ENCODE assay signal across 25 cellular contexts in the genomic region with DNA sequence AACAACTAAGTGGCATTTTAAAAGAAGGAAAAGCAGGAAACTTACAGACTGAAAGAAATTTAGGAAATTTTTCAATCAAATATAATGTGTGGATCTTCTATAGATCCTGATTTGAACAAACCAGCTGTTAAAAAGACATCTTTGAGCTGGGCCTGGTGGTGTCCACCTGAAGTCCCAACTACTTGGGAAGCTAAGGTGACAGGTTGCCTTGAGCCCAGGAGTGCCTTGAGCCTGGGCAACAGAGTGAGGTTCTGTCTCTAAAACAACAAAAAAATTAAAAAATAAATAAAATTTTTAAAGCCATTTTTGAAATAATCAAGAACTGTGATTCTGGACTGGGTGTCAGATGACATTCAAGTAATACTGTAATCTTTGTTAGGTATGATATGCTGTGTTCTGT.
"Had no signal": no experiment of that assay in that cellular context is flagged by ENCODE, and none has a peak within 500 bp of the region (broad histone marks: within the 10 kb centered on the region; RNA-seq: fewer than 3 reads in every experiment).

No MANE protein-coding gene starts in this region.

- ATAC-seq: left colon; left lung; mucosa of descending colon; naive thymus-derived CD4-positive, alpha-beta T cell; natural killer cell treated with Interleukin-12 subunit alpha and Interleukin-12 subunit beta and Interleukin-15 and Interleukin-18, amount 100 ng/mL, for 72 hours; psoas muscle; right lobe of liver; stimulated activated memory B cell treated with anti-CD40 and anti-IgM and Interleukin-4, amounts not matched to agents 10 μg/mL and 1 μg/mL and 100 μg/mL, for 72 hours; stimulated activated naive CD8-positive, alpha-beta T cell treated with anti-CD3 and anti-CD28 coated beads, Interleukin-15, amount 100 ng/mL, for 72 hours had no signal

- DNase-seq: hippocampal formation; kidney; left colon; left lung; midbrain; mucosa of descending colon; naive thymus-derived CD4-positive, alpha-beta T cell; occipital lobe; psoas muscle; right lobe of liver; stimulated activated CD4-positive, alpha-beta T cell treated with anti-CD3 and anti-CD28 coated beads, Interleukin-1b, Interleukin-23, amount 100 ng/mL, for 48 hours; stimulated activated CD4-positive, alpha-beta T cell treated with anti-CD3 and anti-CD28 coated beads, Interleukin-2, amount 100 ng/mL, for 48 hours; stimulated activated CD4-positive, alpha-beta T cell treated with anti-CD3 and anti-CD28 coated beads, Interleukin-4, amount 100 ng/mL, for 4 hours; stimulated activated CD8-positive, alpha-beta memory T cell treated with anti-CD3 and anti-CD28 coated beads, Interleukin-4, amount 100 ng/mL, for 48 hours; stimulated activated naive CD4-positive, alpha-beta T cell treated with Interleukin-2 at 50 U/mL for 16 hours; stimulated activated naive CD8-positive, alpha-beta T cell treated with anti-CD3 and anti-CD28 coated beads, Interleukin-15, amount 100 ng/mL, for 72 hours; substantia nigra; uterus had no signal

- H3K36me3 Mint-ChIP-seq: natural killer cell treated with Interleukin-12 subunit alpha and Interleukin-12 subunit beta and Interleukin-15 and Interleukin-18, amount 100 ng/mL, for 72 hours had no signal

- H3K4me3 Mint-ChIP-seq: memory B cell; naive thymus-derived CD4-positive, alpha-beta T cell; natural killer cell treated with Interleukin-12 subunit alpha and Interleukin-12 subunit beta and Interleukin-15 and Interleukin-18, amount 100 ng/mL, for 72 hours; neural crest cell; stimulated activated memory B cell treated with anti-CD40 and anti-IgM and Interleukin-4, amounts not matched to agents 10 μg/mL and 1 μg/mL and 100 μg/mL, for 72 hours; stimulated activated naive CD8-positive, alpha-beta T cell treated with anti-CD3 and anti-CD28 coated beads, Interleukin-15, amount 100 ng/mL, for 72 hours; type B pancreatic cell had no signal

- H3K9me3 Mint-ChIP-seq: memory B cell; naive thymus-derived CD4-positive, alpha-beta T cell; natural killer cell treated with Interleukin-12 subunit alpha and Interleukin-12 subunit beta and Interleukin-15 and Interleukin-18, amount 100 ng/mL, for 72 hours; neural crest cell; stimulated activated memory B cell treated with anti-CD40 and anti-IgM and Interleukin-4, amounts not matched to agents 10 μg/mL and 1 μg/mL and 100 μg/mL, for 72 hours; stimulated activated naive CD8-positive, alpha-beta T cell treated with anti-CD3 and anti-CD28 coated beads, Interleukin-15, amount 100 ng/mL, for 72 hours; type B pancreatic cell had no signal

- H3K27ac ChIP-seq: left lung, parathyroid adenoma, psoas muscle, right lobe of liver, tibial nerve, uterus had no signal

- H3K27me3 Mint-ChIP-seq: memory B cell; stimulated activated memory B cell treated with anti-CD40 and anti-IgM and Interleukin-4, amounts not matched to agents 10 μg/mL and 1 μg/mL and 100 μg/mL, for 72 hours; stimulated activated naive CD8-positive, alpha-beta T cell treated with anti-CD3 and anti-CD28 coated beads, Interleukin-15, amount 100 ng/mL, for 72 hours; type B pancreatic cell had no signal

- H3K27ac Mint-ChIP-seq: memory B cell; naive thymus-derived CD4-positive, alpha-beta T cell; natural killer cell treated with Interleukin-12 subunit alpha and Interleukin-12 subunit beta and Interleukin-15 and Interleukin-18, amount 100 ng/mL, for 72 hours; stimulated activated memory B cell treated with anti-CD40 and anti-IgM and Interleukin-4, amounts not matched to agents 10 μg/mL and 1 μg/mL and 100 μg/mL, for 72 hours; stimulated activated naive CD8-positive, alpha-beta T cell treated with anti-CD3 and anti-CD28 coated beads, Interleukin-15, amount 100 ng/mL, for 72 hours; type B pancreatic cell had no signal
